In genomic region chr6:52995913-52996685, GRCh38 we compare ENCODE assay signal across 8 cellular contexts. TPM values are rescaled to one million over a fixed set of nuclear protein-coding genes. Genes with fewer than 3 reads are reported as not detected.
DNase-seq lines count a peak whose midpoint lies in the region; TF ChIP-seq lines count a peak whose summit lies in the region.

No MANE protein-coding gene starts in this region.

- peak overlapping the region; percentile 33; the same call in 1 of the 2 replicates for H3K4me3 ChIP-seq in WI38 (ENCODE audit: low read depth, low read length)
- peak overlapping the region; percentile 2 to 98 (median 81) for H3K4me3 ChIP-seq in dorsolateral prefrontal cortex
- H3K4me3 ChIP-seq in mononuclear cell (ENCODE audit: low read length) = peak overlapping the region; percentile 12
- H3K4me3 ChIP-seq in subcutaneous abdominal adipose tissue (ENCODE audit: low read depth in 1 of 5, low read length in 5 of 5) = peak overlapping the region in 4 of 5 donors; percentile 28 to 50 (median 42)

- DNase-seq in NCI-H2029 (lab: John Stamatoyannopoulos, UW) (peak; percentile 49), dorsolateral prefrontal cortex (peak in 7 of 10 donors; percentile 28 to 65 (median 45)), HuH-7 (ENCODE audit: low spot score) (no peak), NK-92 (lab: John Stamatoyannopoulos, UW; ENCODE audit: unreplicated experiment) (no peak)

- no peaks in the 10 kb centered on the region for H3K4me1 ChIP-seq in ES-I3 (ENCODE audit: insufficient read depth, low read length)
- H3K4me1 ChIP-seq in mononuclear cell (ENCODE audit: insufficient read depth, low read length) = peaks cover 23% of the 10 kb centered on the region
- H3K4me1 ChIP-seq in subcutaneous abdominal adipose tissue (ENCODE audit: control insufficient read depth in 5 of 5, insufficient read depth in 5 of 5, low read length in 5 of 5) = peaks cover 0 to 32% (median 25%) of the 10 kb centered on the region in 5 donors

- H3K36me3 ChIP-seq in ES-I3 (ENCODE audit: insufficient read depth, low read length) (no peaks in the 10 kb centered on the region), subcutaneous abdominal adipose tissue (ENCODE audit: control insufficient read depth in 5 of 5, insufficient read depth in 5 of 5, low read length in 5 of 5) (no peaks in the 10 kb centered on the region)

- intact Hi-C loops in dorsolateral prefrontal cortex (cut with DNase I) = loop anchor here (2.0 to 10.0 kb wide), 2 partner anchors 37 to 111 kb away; no protein-coding TSS in a partner anchor

- no peak for TF ChIP-seq CTCF in WI38 (IDR thresholded peaks at IDR 0.05; ENCODE audit: low read depth, low read length)
- peak in 1 of 56 donors; percentile 16 for TF ChIP-seq CTCF in dorsolateral prefrontal cortex (IDR thresholded peaks at IDR 0.05 in 54 of 56, conservative IDR thresholded peaks at IDR 0.05 in 2 of 56; ENCODE audit: low read depth in 1 of 56, partially characterized antibody in 56 of 56)

- H3K9ac ChIP-seq in ES-I3 (ENCODE audit: low read depth, low read length) = peak overlapping the region; percentile 30; the same call in 1 of the 2 replicates
- H3K9ac ChIP-seq in subcutaneous abdominal adipose tissue (ENCODE audit: low read length in 5 of 5) = no peak overlapping the region

- H3K9me3 ChIP-seq in ES-I3 (ENCODE audit: control insufficient read depth, insufficient read depth, low read length) (no peaks in the 10 kb centered on the region), mononuclear cell (ENCODE audit: low read depth, low read length) (no peaks in the 10 kb centered on the region), subcutaneous abdominal adipose tissue (ENCODE audit: control insufficient read depth in 5 of 5, low read length in 5 of 5) (no peaks in the 10 kb centered on the region)

- peak overlapping the region; percentile 10 to 99 (median 97) for H3K27ac ChIP-seq in dorsolateral prefrontal cortex
- peak overlapping the region; percentile 56 for H3K27ac ChIP-seq in subcutaneous abdominal adipose tissue (ENCODE audit: low read depth, low read length)

- H3K27me3 ChIP-seq in dorsolateral prefrontal cortex (no peaks in the 10 kb centered on the region), mononuclear cell (ENCODE audit: insufficient read depth, low read length) (peaks cover 9% of the 10 kb centered on the region), subcutaneous abdominal adipose tissue (ENCODE audit: control insufficient read depth in 5 of 5, insufficient read depth in 4 of 5, low read length in 5 of 5) (no peaks in the 10 kb centered on the region)

RNA-seq across cellular contexts. Expression of gene GSTA4, which starts 1.0 kb away (rescaled TPM):
- 10 to 100 TPM; 26.7 to 82.7 (median 57.8) TPM for total RNA-seq in dorsolateral prefrontal cortex
- total RNA-seq in mononuclear cell = 0.63 TPM

Comparison
In these comparisons a context has a peak if more than half of its experiments do, and no peak if none do; other contexts are left out.
1. DNase-seq: peak in NCI-H2029 (single experiment) and dorsolateral prefrontal cortex (7 of 10); none in HuH-7 (single experiment) and NK-92 (single experiment).
2. H3K4me3 ChIP-seq: peak in every context shown above with its lines; median percentile 81 in dorsolateral prefrontal cortex; 42 in subcutaneous abdominal adipose tissue; 33 in WI38; 12 in mononuclear cell.
3. RNA of gene GSTA4, which starts 1.0 kb away (total RNA-seq): 26.7 to 82.7 TPM in dorsolateral prefrontal cortex; 0.63 TPM in mononuclear cell (single experiment); every median in the first group is over 10 times any median in the second.